18 cellular contexts compared by ENCODE assay signal in genomic region chr1:232968396-232968795, GRCh38.
"Had no signal": no experiment of that assay in that cellular context is flagged by ENCODE, and none has a peak within 500 bp of the region (broad histone marks: within the 10 kb centered on the region; RNA-seq: fewer than 3 reads in every experiment).

No MANE protein-coding gene starts in this region.

- H3K9ac ChIP-seq: parathyroid adenoma had no signal

- H3K4me3 Mint-ChIP-seq: endodermal cell, nephron, type B pancreatic cell had no signal

- H2AFZ ChIP-seq: hepatocyte, parathyroid adenoma had no signal

- H3K27me3 ChIP-seq: foreskin keratinocyte, hepatocyte, suprapubic skin, thyroid gland had no signal

- H3K9me3 ChIP-seq: suprapubic skin, thyroid gland had no signal

- H3K4me2 ChIP-seq: hepatocyte, smooth muscle cell had no signal

- DNase-seq: effector CD4-positive, alpha-beta T cell; endodermal cell; erythroblast; foreskin keratinocyte; left colon; mesendoderm; naive B cell; occipital lobe; stimulated activated CD4-positive, alpha-beta T cell treated with anti-CD3 and anti-CD28 coated beads, Interleukin-2, amount 100 ng/mL, for 48 hours; stimulated activated naive CD8-positive, alpha-beta T cell treated with anti-CD3 and anti-CD28 coated beads, Interleukin-15, Interleukin-2, amounts not matched to agents 100 U/mL and 50 U/mL, for 24 hours had no signal

- H3K4me1 ChIP-seq: foreskin keratinocyte, parathyroid adenoma, suprapubic skin had no signal

- H3K4me3 ChIP-seq: coronary artery, hepatocyte, smooth muscle cell, suprapubic skin, thyroid gland had no signal

- ATAC-seq: left colon; stimulated activated naive CD8-positive, alpha-beta T cell treated with anti-CD3 and anti-CD28 coated beads, Interleukin-15, Interleukin-2, amounts not matched to agents 100 U/mL and 50 U/mL, for 24 hours had no signal

- H3K27ac ChIP-seq: coronary artery, foreskin keratinocyte, hepatocyte, parathyroid adenoma, suprapubic skin, thyroid gland had no signal

- H3K27ac Mint-ChIP-seq: endodermal cell, naive B cell, nephron had no signal
